Comparison of ENCODE assay signal across 26 cellular contexts in the genomic region with DNA sequence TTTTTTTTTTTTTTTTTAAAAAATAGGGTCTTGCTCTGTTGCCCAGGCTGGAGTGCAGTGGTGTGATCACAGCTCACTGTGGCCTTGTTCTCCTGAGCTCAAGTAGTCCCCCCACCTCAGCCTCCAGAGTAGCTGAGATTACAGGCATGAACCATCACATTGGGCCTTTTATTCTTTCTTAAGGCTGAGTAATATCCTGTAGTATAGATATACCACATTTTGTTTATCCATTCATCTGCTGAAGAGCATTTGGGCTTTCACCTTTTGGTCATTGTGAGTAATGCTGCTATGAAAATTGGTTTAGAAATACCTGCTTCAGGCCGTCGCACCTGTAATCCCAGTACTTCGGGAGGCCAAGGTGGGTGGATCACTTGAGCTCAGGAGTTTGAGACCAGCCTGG. TPM values are rescaled to one million over a fixed set of nuclear protein-coding genes. Genes with fewer than 3 reads are reported as not detected.
"Had no signal": no experiment of that assay in that cellular context is flagged by ENCODE, and none has a peak within 500 bp of the region (broad histone marks: within the 10 kb centered on the region; RNA-seq: fewer than 3 reads in every experiment).

No MANE protein-coding gene starts in this region.

- H3K4me1 ChIP-seq: Peyer's patch had no signal

- ATAC-seq: activated CD8-positive, alpha-beta T cell treated with anti-CD3 and anti-CD28 coated beads, Interleukin-2, amount 10 ng/mL, durations not matched to agents 7 days and 5 days; WTC11 had no signal

- H3K4me1 Mint-ChIP-seq: activated naive CD8-positive, alpha-beta T cell treated with anti-CD3 and anti-CD28 coated beads, Interleukin-2, amount 10 ng/mL, durations not matched to agents 7 days and 5 days; central memory CD8-positive, alpha-beta T cell had no signal

- H3K27ac ChIP-seq: adrenal gland, Peyer's patch, RWPE1, SJSA1 had no signal

- DNase-seq: activated CD4-positive, alpha-beta T cell treated with anti-CD3 and anti-CD28 coated beads for 48 hours; activated CD4-positive, alpha-beta T cell treated with anti-CD3 and anti-CD28 coated beads, Interleukin-2, amount 50 U/mL, for 4 hours; activated CD4-positive, CD25-positive, alpha-beta regulatory T cell treated with anti-CD3 and anti-CD28 coated beads, Interleukin-2, amount 50 U/mL, for 72 hours; activated CD8-positive, alpha-beta memory T cell treated with anti-CD3 and anti-CD28 coated beads, Interleukin-2, amount 50 U/mL, for 48 hours; activated CD8-positive, alpha-beta T cell treated with anti-CD3 and anti-CD28 coated beads, Interleukin-2, amount 10 ng/mL, durations not matched to agents 7 days and 5 days; activated naive CD4-positive, alpha-beta T cell treated with anti-CD3 and anti-CD28 coated beads, Interleukin-2, amount 50 U/mL, for 16 hours; activated naive CD8-positive, alpha-beta T cell treated with anti-CD3 and anti-CD28 coated beads, Interleukin-2, amount 10 ng/mL, durations not matched to agents 7 days and 5 days; activated T-cell treated with anti-CD3 and anti-CD28 coated beads, Interleukin-2, amount 50 U/mL, for 1 hour; adrenal gland; aorta; NCI-H1048; NCI-H146; NCI-H1930; NCI-H2171 treated with DMSO at 0.1 percent for 48 hours; NCI-H345; NCI-H510A; NCI-H526 treated with DMSO at 0.1 percent for 48 hours; NCI-H82; NK-92 treated with Interleukin-12 subunit alpha and Interleukin-12 subunit beta, amount 100 ng/mL, for 24 hours; Peyer's patch; SHP77 had no signal

- H3K4me3 ChIP-seq: adrenal gland, Peyer's patch, SJSA1 had no signal

- H3K36me3 Mint-ChIP-seq: activated naive CD8-positive, alpha-beta T cell treated with anti-CD3 and anti-CD28 coated beads, Interleukin-2, amount 10 ng/mL, durations not matched to agents 7 days and 5 days had no signal

- H3K4me3 Mint-ChIP-seq: activated CD8-positive, alpha-beta T cell treated with anti-CD3 and anti-CD28 coated beads, Interleukin-2, amount 10 ng/mL, durations not matched to agents 7 days and 5 days; activated naive CD8-positive, alpha-beta T cell treated with anti-CD3 and anti-CD28 coated beads, Interleukin-2, amount 10 ng/mL, durations not matched to agents 7 days and 5 days; central memory CD8-positive, alpha-beta T cell; T-helper 1 cell treated with Interleukin-12 subunit alpha and Interleukin-12 subunit beta and Interleukin-4 antibody, amounts not matched to agents 30 μg/mL and 1 μg/mL, for 36 hours; WTC11 had no signal

- H3K27me3 ChIP-seq: adrenal gland, Peyer's patch, SJSA1 had no signal

- H3K36me3 ChIP-seq: adrenal gland, Peyer's patch had no signal

- H3K9me3 Mint-ChIP-seq: central memory CD8-positive, alpha-beta T cell; T-helper 1 cell treated with Interleukin-12 subunit alpha and Interleukin-12 subunit beta and Interleukin-4 antibody, amounts not matched to agents 30 μg/mL and 1 μg/mL, for 36 hours had no signal

- H3K9me3 ChIP-seq: adrenal gland, Peyer's patch, SJSA1 had no signal

- H3K27ac Mint-ChIP-seq: activated CD8-positive, alpha-beta T cell treated with anti-CD3 and anti-CD28 coated beads, Interleukin-2, amount 10 ng/mL, durations not matched to agents 7 days and 5 days; activated naive CD8-positive, alpha-beta T cell treated with anti-CD3 and anti-CD28 coated beads, Interleukin-2, amount 10 ng/mL, durations not matched to agents 7 days and 5 days; T-helper 1 cell treated with Interleukin-12 subunit alpha and Interleukin-12 subunit beta and Interleukin-4 antibody, amounts not matched to agents 30 μg/mL and 1 μg/mL, for 36 hours; WTC11 had no signal

RNA-seq across cellular contexts. Expression of a gene that starts 42.6 kb away (rescaled TPM):
- total RNA-seq: activated CD8-positive, alpha-beta T cell treated with anti-CD3 and anti-CD28 coated beads, Interleukin-2, amount 10 ng/mL, durations not matched to agents 7 days and 5 days; activated naive CD8-positive, alpha-beta T cell treated with anti-CD3 and anti-CD28 coated beads, Interleukin-2, amount 10 ng/mL, durations not matched to agents 7 days and 5 days had no signal
